Comparison of ENCODE assay signal across 10 cellular contexts in the genomic region with DNA sequence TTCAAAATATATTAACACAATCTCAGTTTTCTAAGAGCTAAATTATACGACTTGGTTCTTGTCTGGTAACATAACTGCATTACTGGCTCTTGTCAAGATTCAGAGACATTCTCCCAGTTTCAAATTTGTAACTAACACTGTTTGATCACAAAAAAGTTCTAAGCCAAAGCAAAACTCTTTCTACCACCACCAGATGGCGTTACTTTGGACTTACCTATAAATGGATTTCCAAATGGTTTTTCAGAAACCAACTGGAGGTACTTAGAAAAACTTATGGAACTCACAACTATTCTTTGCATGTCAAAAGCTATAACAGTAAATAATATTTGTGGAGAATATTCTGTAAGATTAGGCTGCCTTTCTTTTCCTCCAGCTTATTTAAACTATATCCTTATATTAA. TPM values are rescaled to one million over a fixed set of nuclear protein-coding genes. Genes with fewer than 3 reads are reported as not detected.
A peak's percentile ranks its signal among the peaks of the same experiment; 100 is the strongest.
DNase-seq lines count a peak whose midpoint lies in the region; TF ChIP-seq lines count a peak whose summit lies in the region.
"Had no signal": no experiment of that assay in that cellular context is flagged by ENCODE, and none has a peak within 500 bp of the region (broad histone marks: within the 10 kb centered on the region; RNA-seq: fewer than 3 reads in every experiment).

No MANE protein-coding gene starts in this region.

- peak; percentile 0 for DNase-seq in GM06990 (ENCODE audit: extremely low read depth, insufficient read length)
- DNase-seq in astrocyte of the hippocampus (ENCODE audit: low read depth, low spot score) = peak; percentile 0
- DNase-seq in myocyte (ENCODE audit: low read depth) = peak; percentile 2
- DNase-seq in CD1c-positive myeloid dendritic cell (ENCODE audit: extremely low spot score) = no peak
- no peak for DNase-seq in stimulated activated CD4-positive, alpha-beta T cell treated with anti-CD3 and anti-CD28 coated beads, Interleukin-4, amount 100 ng/mL, for 24 hours
- DNase-seq in cerebellum (ENCODE audit: low spot score) = no peak
- DNase-seq in hippocampal formation (lab: John Stamatoyannopoulos, UW) = no peak

- no peaks in the 10 kb centered on the region for H3K79me2 ChIP-seq in KMS-11 (ENCODE audit: insufficient read depth, low read depth)

- TF ChIP-seq CTCF in GM06990 (IDR thresholded peaks at IDR 0.05; ENCODE audit: insufficient read depth, low read length, poor library complexity, severe bottlenecking) (peak; percentile 48), KMS-11 (conservative IDR thresholded peaks at IDR 0.05; ENCODE audit: low read depth, low read length) (peak; percentile 49; the same call in 1 of the 2 replicates)

- no peak overlapping the region for H3K4me2 ChIP-seq in KMS-11

- no peak overlapping the region for H3K27ac ChIP-seq in KMS-11

- no peak overlapping the region for H3K4me3 ChIP-seq in GM06990 (replicated peaks; ENCODE audit: low read depth, low read length)
- H3K4me3 ChIP-seq in KMS-11 (IDR thresholded peaks at IDR 0.05; ENCODE audit: insufficient read depth, low read depth, low read length) = no peak overlapping the region

- H4K20me1 ChIP-seq in KMS-11 (ENCODE audit: insufficient read depth) = no peaks in the 10 kb centered on the region

- H3K4me1 ChIP-seq in KMS-11 (ENCODE audit: low read depth, poor library complexity, severe bottlenecking) = no peaks in the 10 kb centered on the region

- no peak overlapping the region for H2AFZ ChIP-seq in KMS-11 (ENCODE audit: low read depth)

- H3K27me3 ChIP-seq in GM06990 (replicated peaks; ENCODE audit: control insufficient read depth, insufficient read depth, low read length) = no peaks in the 10 kb centered on the region
- H3K27me3 ChIP-seq in KMS-11 (ENCODE audit: insufficient read depth, low read depth) = no peaks in the 10 kb centered on the region

- H3K36me3 ChIP-seq in GM06990 (ENCODE audit: control insufficient read depth, insufficient read depth, low read length) = no peaks in the 10 kb centered on the region
- no peaks in the 10 kb centered on the region for H3K36me3 ChIP-seq in KMS-11 (ENCODE audit: insufficient read depth)

- H3K9ac ChIP-seq in KMS-11 = no peak overlapping the region

RNA-seq across cellular contexts. Expression of a gene that starts 34.2 kb away (rescaled TPM):
- total RNA-seq in myocyte = not detected in 2 replicates
- not detected for polyA plus RNA-seq in myocyte (2012)
- total RNA-seq in cerebellum = not detected
- total RNA-seq: activated CD8-positive, alpha-beta memory T cell treated with anti-CD3 and anti-CD28 coated beads for 36 hours; lower leg skin had no signal

Comparison
In these comparisons a context has a peak if more than half of its experiments do, and no peak if none do; other contexts are left out.
1. DNase-seq: peak in GM06990 (single experiment), astrocyte of the hippocampus (single experiment) and myocyte (single experiment); none in CD1c-positive myeloid dendritic cell (single experiment), stimulated activated CD4-positive, alpha-beta T cell treated with anti-CD3 and anti-CD28 coated beads, Interleukin-4, amount 100 ng/mL, for 24 hours (single experiment), cerebellum (single experiment) and hippocampal formation (0 of 2).